In the genomic region with DNA sequence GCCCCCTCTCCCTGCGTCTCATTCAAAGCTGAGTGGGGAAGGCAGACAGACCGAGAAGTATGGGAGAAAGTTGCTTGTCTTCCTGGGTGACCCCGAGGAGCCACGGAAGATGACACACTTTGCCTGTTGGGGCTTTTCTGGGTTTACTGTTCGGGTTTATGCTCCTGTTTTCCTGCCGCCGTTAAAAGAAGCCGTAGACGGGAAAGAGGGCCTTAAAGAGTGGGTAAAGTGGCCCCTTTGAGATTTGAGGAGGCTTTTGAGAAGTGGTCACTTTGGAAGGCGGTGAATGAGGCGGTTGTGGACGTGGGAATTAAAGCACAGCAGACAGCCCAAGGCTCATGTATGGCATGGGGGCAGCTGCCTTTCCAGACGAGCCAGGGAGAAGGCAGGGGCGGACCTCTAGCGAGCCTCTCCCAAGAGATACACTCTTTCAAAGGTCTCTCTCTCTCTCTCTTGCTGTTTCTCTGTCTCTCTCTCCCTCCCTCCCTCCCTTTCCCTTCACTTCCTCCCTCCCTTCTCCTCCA, we compare ENCODE assay signal across 8 cellular contexts. TPM values are rescaled to one million over a fixed set of nuclear protein-coding genes. Genes with fewer than 3 reads are reported as not detected.
DNase-seq lines count a peak whose midpoint lies in the region; ATAC-seq and TF ChIP-seq lines count a peak whose summit lies in the region.

No MANE protein-coding gene starts in this region.

- H3K27me3 Mint-ChIP-seq in activated T-cell treated with anti-CD3 and anti-CD28 coated beads, Interleukin-2, amount 50 U/mL, for 24 hours, result peaks cover 58% of the 10 kb centered on the region

- H3K27ac Mint-ChIP-seq in activated T-cell treated with anti-CD3 and anti-CD28 coated beads, Interleukin-2, amount 50 U/mL, for 24 hours, result no peak overlapping the region

- no peak for TF ChIP-seq POLR2A in vagina (IDR thresholded peaks at IDR 0.05)

- H3K36me3 ChIP-seq in NT2/D1 (ENCODE audit: insufficient read depth, insufficient read length, low read length) (peaks cover 10% of the 10 kb centered on the region), mesendoderm (ENCODE audit: control insufficient read depth, insufficient read depth, low read length) (no peaks in the 10 kb centered on the region), vagina (no peaks in the 10 kb centered on the region)

- no peaks in the 10 kb centered on the region for H3K4me1 ChIP-seq in NT2/D1 (ENCODE audit: insufficient read depth, insufficient read length)
- H3K4me1 ChIP-seq in mesendoderm (ENCODE audit: control insufficient read depth, low read depth, low read length), result no peaks in the 10 kb centered on the region
- H3K4me1 ChIP-seq in vagina, result peaks cover 33% of the 10 kb centered on the region

- DNase-seq in activated T-cell treated with anti-CD3 and anti-CD28 coated beads, Interleukin-2, amount 50 U/mL, for 24 hours, result no peak
- DNase-seq in activated T-cell treated with anti-CD3 and anti-CD28 coated beads, Interleukin-2, amount 50 U/mL, for 48 hours, result no peak
- DNase-seq in NT2/D1 (ENCODE audit: low read depth, low spot score) (no peak), dorsolateral prefrontal cortex (peak in 3 of 10 donors; percentile 13 to 45 (median 38)), mesendoderm (peak; percentile 72), vagina (ENCODE audit: extremely low spot score in 2 of 2) (no peak), HuH-7.5 (ENCODE audit: low spot score) (no peak)

- H3K23ac ChIP-seq in mesendoderm (ENCODE audit: low read length), result no peak overlapping the region

- no peak overlapping the region for H2AK5ac ChIP-seq in mesendoderm (ENCODE audit: low read length)

- TF ChIP-seq CTCF in dorsolateral prefrontal cortex (IDR thresholded peaks at IDR 0.05 in 54 of 56, conservative IDR thresholded peaks at IDR 0.05 in 2 of 56; ENCODE audit: low read depth in 1 of 56, partially characterized antibody in 56 of 56) (no peak), vagina (IDR thresholded peaks at IDR 0.05) (no peak)

- peak; percentile 30 for ATAC-seq in HG02763 (IDR thresholded peaks at IDR 0.05; ENCODE audit: unreplicated experiment)

- no peaks in the 10 kb centered on the region for H3K27me3 ChIP-seq in NT2/D1 (ENCODE audit: insufficient read depth, insufficient read length)
- H3K27me3 ChIP-seq in dorsolateral prefrontal cortex, result no peaks in the 10 kb centered on the region
- H3K27me3 ChIP-seq in mesendoderm (ENCODE audit: insufficient read depth, low read length, poor library complexity), result no peaks in the 10 kb centered on the region
- no peaks in the 10 kb centered on the region for H3K27me3 ChIP-seq in vagina

- peaks cover 13% of the 10 kb centered on the region for H3K4me1 Mint-ChIP-seq in activated T-cell treated with anti-CD3 and anti-CD28 coated beads, Interleukin-2, amount 50 U/mL, for 24 hours (ENCODE audit: low read depth)

- H3K27ac ChIP-seq in dorsolateral prefrontal cortex (peak overlapping the region in 57 of 59 donors; percentile 35 to 92 (median 82)), mesendoderm (ENCODE audit: low read depth, low read length) (peak overlapping the region; percentile 59), vagina (peak overlapping the region; percentile 93)

- H3K18ac ChIP-seq in mesendoderm (ENCODE audit: low read length), result peak overlapping the region; percentile 99

- H4K5ac ChIP-seq in mesendoderm (ENCODE audit: low read length), result no peak overlapping the region

- WGBS in mesendoderm (ENCODE audit: extremely low coverage, insufficient coverage, low lambda C conversion rate), result no CpG with 5 or more reads among the region's 15 CpGs

- peak overlapping the region; percentile 83 for H3K4me2 ChIP-seq in mesendoderm (ENCODE audit: low read length)

- no peaks in the 10 kb centered on the region for H3K9me3 Mint-ChIP-seq in activated T-cell treated with anti-CD3 and anti-CD28 coated beads, Interleukin-2, amount 50 U/mL, for 24 hours

- H2BK15ac ChIP-seq in mesendoderm (replicated peaks; ENCODE audit: low read depth), result no peak overlapping the region

- no peak overlapping the region for H4K8ac ChIP-seq in mesendoderm (ENCODE audit: low read depth, low read length)

- H3K79me2 ChIP-seq in mesendoderm (ENCODE audit: control insufficient read depth, insufficient read depth, low read length), result no peaks in the 10 kb centered on the region

- peak overlapping the region; percentile 76 for H3K4me3 Mint-ChIP-seq in activated T-cell treated with anti-CD3 and anti-CD28 coated beads, Interleukin-2, amount 50 U/mL, for 24 hours

- no peaks in the 10 kb centered on the region for H3K79me1 ChIP-seq in mesendoderm (ENCODE audit: low read length)

- peak overlapping the region; percentile 89 for H2BK120ac ChIP-seq in mesendoderm (ENCODE audit: low read depth, low read length)

- no peaks in the 10 kb centered on the region for H3K9me3 ChIP-seq in NT2/D1 (ENCODE audit: insufficient read depth, low read length)
- H3K9me3 ChIP-seq in vagina, result no peaks in the 10 kb centered on the region

- no peak overlapping the region for H2BK5ac ChIP-seq in mesendoderm (ENCODE audit: low read length)

- intact Hi-C loops in dorsolateral prefrontal cortex (cut with DNase I) (loop anchor here (2.0 to 10.0 kb wide), 5 partner anchors 89 to 566 kb away; partner anchors contain the start of genes NHLRC3 (in 1 of the 2) and PROSER1 (in 1 of the 2)), vagina (cut with DNase I) (loop anchor here (5.0 kb wide), 1 partner anchor 186 kb away; no protein-coding TSS in a partner anchor)

- H3K4me3 ChIP-seq in NT2/D1 (ENCODE audit: insufficient read length, low read depth), result peak overlapping the region; percentile 76
- H3K4me3 ChIP-seq in dorsolateral prefrontal cortex, result peak overlapping the region; percentile 58 to 97 (median 84)
- peak overlapping the region; percentile 56 for H3K4me3 ChIP-seq in mesendoderm (ENCODE audit: low read length)
- peak overlapping the region; percentile 86 to 91 for H3K4me3 ChIP-seq in vagina

- H3K56ac ChIP-seq in mesendoderm (ENCODE audit: low read length), result peak overlapping the region; percentile 84

- no peaks in the 10 kb centered on the region for H3K36me3 Mint-ChIP-seq in activated T-cell treated with anti-CD3 and anti-CD28 coated beads, Interleukin-2, amount 50 U/mL, for 24 hours (ENCODE audit: low read depth)

- peak overlapping the region; percentile 71 for H3K4ac ChIP-seq in mesendoderm (ENCODE audit: low read depth, low read length)

- H3K9ac ChIP-seq in NT2/D1 (ENCODE audit: insufficient read length, low read depth) (peak overlapping the region; percentile 85), mesendoderm (ENCODE audit: low read length) (peak overlapping the region; percentile 78)

RNA-seq across cellular contexts. Expression of gene LHFPL6, which starts 0.5 kb away (rescaled TPM):
- total RNA-seq in dorsolateral prefrontal cortex, result 10 to 100 TPM; 28.1 to 66.9 (median 45.5) TPM
- polyA plus RNA-seq in mesendoderm (2013, experiment 1 of 2), result 4.3 TPM
- polyA plus RNA-seq in mesendoderm (2013, experiment 2 of 2), result 4.4 TPM
- 54.8 TPM for total RNA-seq in vagina

RNA-seq across cellular contexts. Expression of gene COG6, which starts 52.0 kb away (rescaled TPM):
- total RNA-seq in dorsolateral prefrontal cortex (100 to 1,000 TPM in 1 of 120 experiments, 10 to 100 TPM in 119; 40.4 to 101 (median 63.2) TPM), vagina (15.2 TPM)
- 9.1 TPM for polyA plus RNA-seq in mesendoderm (2013, experiment 1 of 2)
- polyA plus RNA-seq in mesendoderm (2013, experiment 2 of 2), result 9.3 TPM
